In the genomic region with DNA sequence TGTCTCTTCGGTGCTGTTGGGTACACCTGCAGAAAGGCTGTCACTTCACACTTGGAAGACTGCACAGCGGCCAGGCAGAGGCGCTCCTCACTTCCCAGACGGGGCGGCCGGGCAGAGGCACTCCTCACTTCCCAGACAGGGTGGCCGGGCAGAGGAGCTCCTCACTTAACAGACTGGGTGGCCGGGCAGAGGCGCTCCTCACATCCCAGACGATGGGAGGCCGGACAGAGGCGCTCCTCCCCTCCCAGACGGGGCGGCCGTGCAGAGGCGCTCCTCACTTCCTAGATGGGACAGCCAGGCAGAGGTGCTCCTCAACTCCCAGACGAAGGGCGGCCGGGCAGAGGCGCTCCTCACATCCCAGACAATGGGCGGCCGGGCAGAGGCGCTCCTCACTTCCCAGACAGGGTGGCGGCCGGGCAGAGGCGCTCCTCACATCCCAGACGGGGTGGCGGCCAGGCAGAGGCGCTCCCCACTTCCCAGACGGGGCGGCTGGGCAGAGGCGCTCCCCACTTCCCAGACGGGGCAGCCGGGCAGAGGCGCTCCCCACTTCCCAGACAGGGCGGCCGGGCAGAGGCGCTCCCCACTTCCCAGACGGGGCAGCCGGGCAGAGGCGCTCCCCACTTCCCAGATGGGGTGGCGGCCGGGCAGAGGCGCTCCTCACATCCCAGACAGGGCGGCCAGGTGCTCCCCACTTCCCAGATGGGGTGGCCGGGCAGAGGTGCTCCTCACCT, we compare ENCODE assay signal across 1 cellular context.
TF ChIP-seq lines count a peak whose summit lies in the region.

No MANE protein-coding gene starts in this region.

TF ChIP-seq in HepG2, 621 proteins besides CTCF, POLR2A, EP300 and RAD21:
- TF ChIP-seq, protein P1, sequence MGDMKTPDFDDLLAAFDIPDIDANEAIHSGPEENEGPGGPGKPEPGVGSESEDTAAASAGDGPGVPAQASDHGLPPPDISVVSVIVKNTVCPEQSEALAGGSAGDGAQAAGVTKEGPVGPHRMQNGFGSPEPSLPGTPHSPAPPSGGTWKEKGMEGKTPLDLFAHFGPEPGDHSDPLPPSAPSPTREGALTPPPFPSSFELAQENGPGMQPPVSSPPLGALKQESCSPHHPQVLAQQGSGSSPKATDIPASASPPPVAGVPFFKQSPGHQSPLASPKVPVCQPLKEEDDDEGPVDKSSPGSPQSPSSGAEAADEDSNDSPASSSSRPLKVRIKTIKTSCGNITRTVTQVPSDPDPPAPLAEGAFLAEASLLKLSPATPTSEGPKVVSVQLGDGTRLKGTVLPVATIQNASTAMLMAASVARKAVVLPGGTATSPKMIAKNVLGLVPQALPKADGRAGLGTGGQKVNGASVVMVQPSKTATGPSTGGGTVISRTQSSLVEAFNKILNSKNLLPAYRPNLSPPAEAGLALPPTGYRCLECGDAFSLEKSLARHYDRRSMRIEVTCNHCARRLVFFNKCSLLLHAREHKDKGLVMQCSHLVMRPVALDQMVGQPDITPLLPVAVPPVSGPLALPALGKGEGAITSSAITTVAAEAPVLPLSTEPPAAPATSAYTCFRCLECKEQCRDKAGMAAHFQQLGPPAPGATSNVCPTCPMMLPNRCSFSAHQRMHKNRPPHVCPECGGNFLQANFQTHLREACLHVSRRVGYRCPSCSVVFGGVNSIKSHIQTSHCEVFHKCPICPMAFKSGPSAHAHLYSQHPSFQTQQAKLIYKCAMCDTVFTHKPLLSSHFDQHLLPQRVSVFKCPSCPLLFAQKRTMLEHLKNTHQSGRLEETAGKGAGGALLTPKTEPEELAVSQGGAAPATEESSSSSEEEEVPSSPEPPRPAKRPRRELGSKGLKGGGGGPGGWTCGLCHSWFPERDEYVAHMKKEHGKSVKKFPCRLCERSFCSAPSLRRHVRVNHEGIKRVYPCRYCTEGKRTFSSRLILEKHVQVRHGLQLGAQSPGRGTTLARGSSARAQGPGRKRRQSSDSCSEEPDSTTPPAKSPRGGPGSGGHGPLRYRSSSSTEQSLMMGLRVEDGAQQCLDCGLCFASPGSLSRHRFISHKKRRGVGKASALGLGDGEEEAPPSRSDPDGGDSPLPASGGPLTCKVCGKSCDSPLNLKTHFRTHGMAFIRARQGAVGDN (CRISPR knock-in tag; IDR thresholded peaks at IDR 0.05) = peak; percentile 54
